23 cellular contexts compared by ENCODE assay signal in genomic region chr20:16904751-16905150, GRCh38.
A peak's percentile ranks its signal among the peaks of the same experiment; 100 is the strongest.
DNase-seq lines count a peak whose midpoint lies in the region; ATAC-seq, FAIRE-seq and TF ChIP-seq lines count a peak whose summit lies in the region.
"Had no signal": no experiment of that assay in that cellular context is flagged by ENCODE, and none has a peak within 500 bp of the region (broad histone marks: within the 10 kb centered on the region; RNA-seq: fewer than 3 reads in every experiment).

No MANE protein-coding gene starts in this region.

- no peaks in the 10 kb centered on the region for H3K79me2 ChIP-seq in HepG2 (ENCODE audit: insufficient read depth, low read length)

- WGBS in HepG2 (ENCODE audit: low lambda C conversion rate): 1% methylated on average over 5 of the region's 5 CpGs
- 28% methylated on average over 4 of the region's 5 CpGs for WGBS in right lobe of liver (ENCODE audit: insufficient coverage, low coverage, low lambda C conversion rate, missing lambda C conversion rate)
- 34 to 39% methylated on average over 5 of the region's 5 CpGs for WGBS in body of pancreas, 2 donors

- H3K4me1 Mint-ChIP-seq in Calu3 (ENCODE audit: low read depth, unreplicated experiment): no peaks in the 10 kb centered on the region
- H3K4me1 Mint-ChIP-seq: CD4-positive, CD25-positive, alpha-beta regulatory T cell; stimulated activated naive B cell treated with anti-CD40 and anti-IgM and Interleukin-4, amounts not matched to agents 10 μg/mL and 1 μg/mL and 100 μg/mL, for 72 hours; T-helper 17 cell had no signal

- CTCF ChIA-PET in HepG2 (lab: Yijun Ruan, JAX; ENCODE audit: low intra/inter-chr PET ratio, low total read pairs): no interaction called here
- CTCF ChIA-PET in Calu3 (lab: Charles Lee): no interaction called here

- POLR2A ChIA-PET in HepG2 (lab: Yijun Ruan, JAX): no interaction called here

- in situ Hi-C loops in HepG2 (cut with HindIII; ENCODE audit: extremely low pct_ligation_motif_present, low pct_unique_long_range_greater_than_20kb): no loop called here

- no peak overlapping the region for H3K27ac ChIP-seq in HepG2 (ENCODE audit: extremely low read length, insufficient read depth, low read length)
- H3K27ac ChIP-seq in right lobe of liver: no peak overlapping the region
- H3K27ac ChIP-seq in WERI-Rb-1: no peak overlapping the region
- H3K27ac ChIP-seq in body of pancreas: no peak overlapping the region
- H3K27ac ChIP-seq: left lung, SJCRH30, testis had no signal

- no peaks in the 10 kb centered on the region for H3K9me3 Mint-ChIP-seq in Calu3 (ENCODE audit: low read depth, unreplicated experiment)

- TF ChIP-seq EP300 in HepG2 (IDR thresholded peaks at IDR 0.05; ENCODE audit: low read depth in 2 of 2, low read length in 2 of 2): no peak
- no peak for TF ChIP-seq EP300 in HepG2 (CRISPR knock-in tag; IDR thresholded peaks at IDR 0.05; ENCODE audit: borderline replicate concordance)

- H3K36me3 ChIP-seq in HepG2 (replicated peaks in 1 of 2; ENCODE audit: control insufficient read depth in 1 of 2, insufficient read depth in 2 of 2, low read length in 2 of 2) (no peaks in the 10 kb centered on the region), right lobe of liver (no peaks in the 10 kb centered on the region), WERI-Rb-1 (no peaks in the 10 kb centered on the region), body of pancreas (replicated peaks in 1 of 2; ENCODE audit: insufficient read depth in 1 of 2, low read depth in 2 of 2) (no peaks in the 10 kb centered on the region)
- H3K36me3 ChIP-seq: left lung, MG63, SJCRH30 had no signal

- BruUV-seq in HepG2 (replicated peaks; lab: Mats Ljungman, UMichigan) (no TSS peak), Calu3 (replicated peaks; lab: Mats Ljungman, UMichigan) (no TSS peak)

- DNase-seq in HepG2 (ENCODE audit: low spot score) (no peak), right lobe of liver (no peak), NB4 (ENCODE audit: low read depth) (peak; percentile 10), WERI-Rb-1 (no peak), Calu3 (no peak), body of pancreas (no peak)
- DNase-seq: activated CD8-positive, alpha-beta memory T cell treated with anti-CD3 and anti-CD28 coated beads, Interleukin-2, amount 50 U/mL, for 4 hours; CD4-positive, CD25-positive, alpha-beta regulatory T cell; cortex of kidney; HCEC 1CT; left lung; MG63; NCI-H187; NCI-H446 treated with DMSO at 0.1 percent for 48 hours; stimulated activated CD4-positive, alpha-beta T cell treated with anti-CD3 and anti-CD28 coated beads, Interleukin-2, amount 100 ng/mL, for 24 hours; stimulated activated naive B cell treated with anti-CD40 and anti-IgM and Interleukin-4, amounts not matched to agents 10 μg/mL and 1 μg/mL and 100 μg/mL, for 72 hours; T-helper 17 cell; testis had no signal

- peak; percentile 55 for FAIRE-seq in HepG2 (lab: Jason Lieb, UNC)

- no peak overlapping the region for H3K4me2 ChIP-seq in HepG2 (ENCODE audit: low read depth, low read length)

- H2AFZ ChIP-seq in HepG2 (ENCODE audit: low read length): no peak overlapping the region

- H3K4me3 ChIP-seq in HepG2 (replicated peaks in 1 of 3; ENCODE audit: insufficient read depth in 1 of 3, low read depth in 2 of 3, low read length in 3 of 3) (no peak overlapping the region), right lobe of liver (no peak overlapping the region), NB4 (ENCODE audit: low read depth, low read length) (no peak overlapping the region), WERI-Rb-1 (ENCODE audit: low read depth, low read length) (no peak overlapping the region), body of pancreas (no peak overlapping the region)
- H3K4me3 ChIP-seq: left lung, MG63, SJCRH30, testis had no signal

- no peaks in the 10 kb centered on the region for H3K36me3 Mint-ChIP-seq in Calu3 (ENCODE audit: insufficient read depth, unreplicated experiment)
- H3K36me3 Mint-ChIP-seq: CD4-positive, CD25-positive, alpha-beta regulatory T cell; natural killer cell treated with Interleukin-12 subunit alpha and Interleukin-12 subunit beta and Interleukin-15 and Interleukin-18, amount 100 ng/mL, for 72 hours; stimulated activated naive B cell treated with anti-CD40 and anti-IgM and Interleukin-4, amounts not matched to agents 10 μg/mL and 1 μg/mL and 100 μg/mL, for 72 hours had no signal

- no peak overlapping the region for H3K27ac Mint-ChIP-seq in Calu3 (ENCODE audit: unreplicated experiment)
- H3K27ac Mint-ChIP-seq: activated T-helper 2 cell treated with anti-CD3 and anti-CD28 coated beads, Interferon-gamma antibody, Interleukin-2, Interleukin-4, amounts not matched to agents 10 μg/mL and 5 μg/mL and 100 μg/mL, durations not matched to agents 14 hours and 24 hours and 36 hours; CD4-positive, CD25-positive, alpha-beta regulatory T cell; natural killer cell treated with Interleukin-12 subunit alpha and Interleukin-12 subunit beta and Interleukin-15 and Interleukin-18, amount 100 ng/mL, for 72 hours; stimulated activated naive B cell treated with anti-CD40 and anti-IgM and Interleukin-4, amounts not matched to agents 10 μg/mL and 1 μg/mL and 100 μg/mL, for 72 hours; T-helper 17 cell had no signal

- H3K9me3 ChIP-seq in HepG2 (ENCODE audit: low read length) (no peaks in the 10 kb centered on the region), right lobe of liver (no peaks in the 10 kb centered on the region), WERI-Rb-1 (ENCODE audit: severe bottlenecking) (peaks cover 3% of the 10 kb centered on the region), body of pancreas (no peaks in the 10 kb centered on the region)
- H3K9me3 ChIP-seq: MG63, SJCRH30, testis had no signal

- H3K4me3 Mint-ChIP-seq in Calu3 (ENCODE audit: low read depth, unreplicated experiment): no peak overlapping the region
- H3K4me3 Mint-ChIP-seq: natural killer cell treated with Interleukin-12 subunit alpha and Interleukin-12 subunit beta and Interleukin-15 and Interleukin-18, amount 100 ng/mL, for 72 hours; stimulated activated naive B cell treated with anti-CD40 and anti-IgM and Interleukin-4, amounts not matched to agents 10 μg/mL and 1 μg/mL and 100 μg/mL, for 72 hours; T-helper 17 cell had no signal

- no peak for TF ChIP-seq RAD21 in HepG2 (CRISPR knock-in tag; IDR thresholded peaks at IDR 0.05)

- H3K27me3 Mint-ChIP-seq in Calu3 (ENCODE audit: unreplicated experiment): no peaks in the 10 kb centered on the region
- H3K27me3 Mint-ChIP-seq: CD4-positive, CD25-positive, alpha-beta regulatory T cell; natural killer cell treated with Interleukin-12 subunit alpha and Interleukin-12 subunit beta and Interleukin-15 and Interleukin-18, amount 100 ng/mL, for 72 hours; stimulated activated naive B cell treated with anti-CD40 and anti-IgM and Interleukin-4, amounts not matched to agents 10 μg/mL and 1 μg/mL and 100 μg/mL, for 72 hours; T-helper 17 cell had no signal

- H3K4me1 ChIP-seq in HepG2 (ENCODE audit: insufficient read depth, low read length): no peaks in the 10 kb centered on the region
- H3K4me1 ChIP-seq in right lobe of liver: no peaks in the 10 kb centered on the region
- no peaks in the 10 kb centered on the region for H3K4me1 ChIP-seq in body of pancreas
- H3K4me1 ChIP-seq: left lung, SJCRH30, testis had no signal

- TF ChIP-seq POLR2A in HepG2 (IDR thresholded peaks at IDR 0.05; ENCODE audit: insufficient read depth in 1 of 2, low read depth in 2 of 2, low read length in 2 of 2): no peak
- no peak for TF ChIP-seq POLR2A in right lobe of liver (IDR thresholded peaks at IDR 0.05)
- no peak for TF ChIP-seq POLR2A in NB4 (IDR thresholded peaks at IDR 0.05; ENCODE audit: extremely low read depth, insufficient read length)
- no peak for TF ChIP-seq POLR2A in body of pancreas (IDR thresholded peaks at IDR 0.05)

- no peak overlapping the region for H3K9ac ChIP-seq in HepG2 (ENCODE audit: insufficient read depth, low read depth, low read length)

- no peaks in the 10 kb centered on the region for H4K20me1 ChIP-seq in HepG2 (ENCODE audit: insufficient read depth, low read length)

- intact Hi-C loops in HepG2 (cut with micrococcal nuclease; ENCODE audit: unreplicated experiment) (loop anchor here (1.0 kb wide), 1 partner anchor 100 kb away; no protein-coding TSS in a partner anchor), right lobe of liver (cut with DNase I) (no loop called here), Calu3 (cut with micrococcal nuclease; ENCODE audit: unreplicated experiment) (no loop called here), body of pancreas (cut with DNase I) (no loop called here)

- TF ChIP-seq CTCF in HepG2 (CRISPR knock-in tag; IDR thresholded peaks at IDR 0.05) (peak; percentile 36), right lobe of liver (IDR thresholded peaks at IDR 0.05) (peak in 1 of 4 donors; percentile 8), NB4 (IDR thresholded peaks at IDR 0.05; ENCODE audit: low read depth, low read length) (peak; percentile 30), WERI-Rb-1 (IDR thresholded peaks at IDR 0.05; ENCODE audit: low read depth, low read length) (0 out of 2 replicates have a peak, but pooled peaks have one; percentile 17), Calu3 (IDR thresholded peaks at IDR 0.05; ENCODE audit: unreplicated experiment) (no peak), body of pancreas (IDR thresholded peaks at IDR 0.05) (no peak)

- peak; percentile 74 for ATAC-seq in HepG2
- no peak for ATAC-seq in right lobe of liver
- no peak for ATAC-seq in HG02763 (IDR thresholded peaks at IDR 0.05; ENCODE audit: unreplicated experiment)
- ATAC-seq in body of pancreas: no peak
- ATAC-seq in HG03095 (IDR thresholded peaks at IDR 0.05; ENCODE audit: unreplicated experiment): no peak
- ATAC-seq: natural killer cell treated with Interleukin-12 subunit alpha and Interleukin-12 subunit beta and Interleukin-15 and Interleukin-18, amount 100 ng/mL, for 72 hours; stimulated activated naive B cell treated with anti-CD40 and anti-IgM and Interleukin-4, amounts not matched to agents 10 μg/mL and 1 μg/mL and 100 μg/mL, for 72 hours; T-helper 17 cell had no signal

- H3K27me3 ChIP-seq in HepG2 (ENCODE audit: control insufficient read depth in 1 of 2, insufficient read depth in 2 of 2, low read length in 2 of 2): no peaks in the 10 kb centered on the region
- no peaks in the 10 kb centered on the region for H3K27me3 ChIP-seq in right lobe of liver
- H3K27me3 ChIP-seq in WERI-Rb-1 (ENCODE audit: insufficient read depth, low read depth, severe bottlenecking): no peaks in the 10 kb centered on the region
- H3K27me3 ChIP-seq in body of pancreas: no peaks in the 10 kb centered on the region
- H3K27me3 ChIP-seq: left lung, MG63, SJCRH30, testis had no signal

TF ChIP-seq in HepG2, 621 proteins besides CTCF, POLR2A, EP300 and RAD21 (continues in another document):
- TF ChIP-seq ZNF383 (CRISPR knock-in tag; IDR thresholded peaks at IDR 0.05; ENCODE audit: borderline replicate concordance) (no peak), ZNF781 (CRISPR knock-in tag; IDR thresholded peaks at IDR 0.05; ENCODE audit: borderline replicate concordance, not compliant biosample characterization) (no peak), SMAD3 (CRISPR knock-in tag; IDR thresholded peaks at IDR 0.05) (no peak), SNRNP70 (IDR thresholded peaks at IDR 0.05; ENCODE audit: low read depth, low read length) (no peak), LCORL (IDR thresholded peaks at IDR 0.05) (no peak), LCORL (CRISPR knock-in tag; IDR thresholded peaks at IDR 0.05) (no peak), ZNF350 (CRISPR knock-in tag; IDR thresholded peaks at IDR 0.05; ENCODE audit: borderline replicate concordance, low read depth) (no peak), MAFF (IDR thresholded peaks at IDR 0.05; ENCODE audit: low read depth, low read length) (no peak)

Comparison
In these comparisons a context has a peak if more than half of its experiments do, and no peak if none do; other contexts are left out.
1. CTCF ChIP-seq: peak in HepG2 (single experiment), NB4 (single experiment) and WERI-Rb-1 (single experiment); none in Calu3 (single experiment) and body of pancreas (0 of 7).